In genomic region chr17:49910858-49911204, GRCh38 we compare ENCODE assay signal across 17 cellular contexts. TPM values are rescaled to one million over a fixed set of nuclear protein-coding genes. Genes with fewer than 3 reads are reported as not detected.
DNase-seq lines count a peak whose midpoint lies in the region; ATAC-seq and TF ChIP-seq lines count a peak whose summit lies in the region.
"Had no signal": no experiment of that assay in that cellular context is flagged by ENCODE, and none has a peak within 500 bp of the region (broad histone marks: within the 10 kb centered on the region; RNA-seq: fewer than 3 reads in every experiment).

No MANE protein-coding gene starts in this region.

- no peak overlapping the region for H3K27ac Mint-ChIP-seq in activated T-cell treated with anti-CD3 and anti-CD28 coated beads, Interleukin-2, amount 50 U/mL, for 24 hours
- no peak overlapping the region for H3K27ac Mint-ChIP-seq in stimulated activated effector memory CD8-positive, alpha-beta T cell treated with anti-CD3 and anti-CD28 coated beads, Interleukin-12 subunit alpha, Interleukin-12 subunit beta, amount 100 ng/mL, for 72 hours
- H3K27ac Mint-ChIP-seq: activated CD8-positive, alpha-beta memory T cell treated with anti-CD3 and anti-CD28 coated beads, Interleukin-2, amount 10 ng/mL, durations not matched to agents 7 days and 5 days; T-helper 1 cell treated with Interleukin-12 subunit alpha and Interleukin-12 subunit beta and Interleukin-4 antibody, amounts not matched to agents 30 μg/mL and 1 μg/mL, for 36 hours had no signal

- H3K4me1 ChIP-seq in iPS-18a (ENCODE audit: control insufficient read depth, low read depth, low read length) = peaks cover 6% of the 10 kb centered on the region
- peaks cover 0 to 3% of the 10 kb centered on the region in 2 donors for H3K4me1 ChIP-seq in left lung
- H3K4me1 ChIP-seq: breast epithelium had no signal

- no peak overlapping the region for H3K9ac ChIP-seq in iPS-18a (ENCODE audit: low read length)

- H3K27me3 ChIP-seq in iPS-18a (ENCODE audit: control insufficient read depth, insufficient read depth, low read length) = peaks cover 69% of the 10 kb centered on the region
- H3K27me3 ChIP-seq in left lung = peaks cover 30 to 100% of the 10 kb centered on the region in 2 donors

- ATAC-seq in activated T-cell treated with anti-CD3 and anti-CD28 coated beads, Interleukin-2, amount 50 U/mL, for 4 hours = no peak
- no peak for ATAC-seq in stimulated activated effector memory CD8-positive, alpha-beta T cell treated with anti-CD3 and anti-CD28 coated beads, Interleukin-12 subunit alpha, Interleukin-12 subunit beta, amount 100 ng/mL, for 72 hours
- ATAC-seq in GM21381 (IDR thresholded peaks at IDR 0.05; ENCODE audit: unreplicated experiment) = no peak
- ATAC-seq in GM18520 (IDR thresholded peaks at IDR 0.05; ENCODE audit: unreplicated experiment) = no peak
- ATAC-seq in left lung = no peak
- ATAC-seq: activated CD8-positive, alpha-beta memory T cell treated with anti-CD3 and anti-CD28 coated beads, Interleukin-2, amount 10 ng/mL, durations not matched to agents 7 days and 5 days; HCT116 had no signal

- H3K4me3 Mint-ChIP-seq in activated T-cell treated with anti-CD3 and anti-CD28 coated beads, Interleukin-2, amount 50 U/mL, for 24 hours = peak overlapping the region; percentile 47
- no peak overlapping the region for H3K4me3 Mint-ChIP-seq in activated T-cell treated with anti-CD3 and anti-CD28 coated beads, Interleukin-2, amount 50 U/mL, for 4 hours
- peak overlapping the region; percentile 52 for H3K4me3 Mint-ChIP-seq in stimulated activated effector memory CD8-positive, alpha-beta T cell treated with anti-CD3 and anti-CD28 coated beads, Interleukin-12 subunit alpha, Interleukin-12 subunit beta, amount 100 ng/mL, for 72 hours
- H3K4me3 Mint-ChIP-seq: activated CD8-positive, alpha-beta memory T cell treated with anti-CD3 and anti-CD28 coated beads, Interleukin-2, amount 10 ng/mL, durations not matched to agents 7 days and 5 days; T-helper 1 cell treated with Interleukin-12 subunit alpha and Interleukin-12 subunit beta and Interleukin-4 antibody, amounts not matched to agents 30 μg/mL and 1 μg/mL, for 36 hours had no signal

- no peaks in the 10 kb centered on the region for H3K9me3 Mint-ChIP-seq in activated T-cell treated with anti-CD3 and anti-CD28 coated beads, Interleukin-2, amount 50 U/mL, for 24 hours
- H3K9me3 Mint-ChIP-seq in activated T-cell treated with anti-CD3 and anti-CD28 coated beads, Interleukin-2, amount 50 U/mL, for 4 hours = no peaks in the 10 kb centered on the region
- H3K9me3 Mint-ChIP-seq in stimulated activated effector memory CD8-positive, alpha-beta T cell treated with anti-CD3 and anti-CD28 coated beads, Interleukin-12 subunit alpha, Interleukin-12 subunit beta, amount 100 ng/mL, for 72 hours = no peaks in the 10 kb centered on the region
- H3K9me3 Mint-ChIP-seq: T-helper 1 cell treated with Interleukin-12 subunit alpha and Interleukin-12 subunit beta and Interleukin-4 antibody, amounts not matched to agents 30 μg/mL and 1 μg/mL, for 36 hours had no signal

- TF ChIP-seq CTCF in left lung (IDR thresholded peaks at IDR 0.05) = no peak

- H3K9me3 ChIP-seq in iPS-18a (ENCODE audit: control insufficient read depth, low read depth, low read length) (no peaks in the 10 kb centered on the region), left lung (no peaks in the 10 kb centered on the region)
- H3K9me3 ChIP-seq: breast epithelium, tibial nerve had no signal

- peak overlapping the region; percentile 53 for H3K4me3 ChIP-seq in iPS-18a (ENCODE audit: low read length)
- H3K4me3 ChIP-seq in left lung = no peak overlapping the region
- H3K4me3 ChIP-seq: lung, tibial nerve had no signal

- no peak overlapping the region for H3K27ac ChIP-seq in iPS-18a (ENCODE audit: low read length)
- H3K27ac ChIP-seq in left lung = no peak overlapping the region
- H3K27ac ChIP-seq: breast epithelium, tibial nerve had no signal

- intact Hi-C loops in left lung (cut with DNase I) = no loop called here

- no peaks in the 10 kb centered on the region for H3K36me3 Mint-ChIP-seq in activated T-cell treated with anti-CD3 and anti-CD28 coated beads, Interleukin-2, amount 50 U/mL, for 24 hours (ENCODE audit: low read depth)
- H3K36me3 Mint-ChIP-seq in activated T-cell treated with anti-CD3 and anti-CD28 coated beads, Interleukin-2, amount 50 U/mL, for 4 hours (ENCODE audit: insufficient read depth) = no peaks in the 10 kb centered on the region
- H3K36me3 Mint-ChIP-seq in stimulated activated effector memory CD8-positive, alpha-beta T cell treated with anti-CD3 and anti-CD28 coated beads, Interleukin-12 subunit alpha, Interleukin-12 subunit beta, amount 100 ng/mL, for 72 hours = no peaks in the 10 kb centered on the region
- H3K36me3 Mint-ChIP-seq: activated CD8-positive, alpha-beta memory T cell treated with anti-CD3 and anti-CD28 coated beads, Interleukin-2, amount 10 ng/mL, durations not matched to agents 7 days and 5 days had no signal

- H3K4me1 Mint-ChIP-seq in activated T-cell treated with anti-CD3 and anti-CD28 coated beads, Interleukin-2, amount 50 U/mL, for 24 hours (ENCODE audit: low read depth) = peaks cover 8% of the 10 kb centered on the region
- H3K4me1 Mint-ChIP-seq in activated T-cell treated with anti-CD3 and anti-CD28 coated beads, Interleukin-2, amount 50 U/mL, for 4 hours (ENCODE audit: low read depth) = peaks cover 5% of the 10 kb centered on the region
- H3K4me1 Mint-ChIP-seq in stimulated activated effector memory CD8-positive, alpha-beta T cell treated with anti-CD3 and anti-CD28 coated beads, Interleukin-12 subunit alpha, Interleukin-12 subunit beta, amount 100 ng/mL, for 72 hours = peaks cover 5% of the 10 kb centered on the region

- no peak for DNase-seq in activated T-cell treated with anti-CD3 and anti-CD28 coated beads, Interleukin-2, amount 50 U/mL, for 24 hours
- no peak for DNase-seq in activated T-cell treated with anti-CD3 and anti-CD28 coated beads, Interleukin-2, amount 50 U/mL, for 4 hours
- DNase-seq in RPMI8226 = peak; percentile 21
- no peak for DNase-seq in stimulated activated effector memory CD8-positive, alpha-beta T cell treated with anti-CD3 and anti-CD28 coated beads, Interleukin-12 subunit alpha, Interleukin-12 subunit beta, amount 100 ng/mL, for 72 hours (ENCODE audit: low spot score in 2 of 2)
- no peak for DNase-seq in left lung
- DNase-seq: activated CD4-positive, CD25-positive, alpha-beta regulatory T cell; activated CD8-positive, alpha-beta memory T cell treated with anti-CD3 and anti-CD28 coated beads, Interleukin-2, amount 10 ng/mL, durations not matched to agents 7 days and 5 days; effector CD4-positive, alpha-beta T cell; NCI-H2081 treated with DMSO at 0.1 percent for 48 hours had no signal

- H3K36me3 ChIP-seq in iPS-18a (ENCODE audit: control insufficient read depth, low read depth, low read length) (no peaks in the 10 kb centered on the region), left lung (no peaks in the 10 kb centered on the region)
- H3K36me3 ChIP-seq: breast epithelium, tibial nerve had no signal

- peaks cover 86% of the 10 kb centered on the region for H3K27me3 Mint-ChIP-seq in activated T-cell treated with anti-CD3 and anti-CD28 coated beads, Interleukin-2, amount 50 U/mL, for 24 hours
- H3K27me3 Mint-ChIP-seq in activated T-cell treated with anti-CD3 and anti-CD28 coated beads, Interleukin-2, amount 50 U/mL, for 4 hours (ENCODE audit: low read depth) = peaks cover 70% of the 10 kb centered on the region

RNA-seq across cellular contexts. Expression of gene DLX4, which starts 58.2 kb away (rescaled TPM):
- total RNA-seq in activated T-cell treated with anti-CD3 and anti-CD28 coated beads, Interleukin-2, amount 50 U/mL, for 4 hours = 1 to 10 TPM in 1 of 3 donors, under 1 TPM in 2; 0.73 to 1.1 (median 0.99) TPM
- total RNA-seq in left lung = 1 to 10 TPM in 1 of 2 donors, under 1 TPM in 1; 0.76 to 1.3 TPM
- total RNA-seq: tibial nerve had no signal
